Comparison of ENCODE assay signal across 11 cellular contexts in the genomic region with DNA sequence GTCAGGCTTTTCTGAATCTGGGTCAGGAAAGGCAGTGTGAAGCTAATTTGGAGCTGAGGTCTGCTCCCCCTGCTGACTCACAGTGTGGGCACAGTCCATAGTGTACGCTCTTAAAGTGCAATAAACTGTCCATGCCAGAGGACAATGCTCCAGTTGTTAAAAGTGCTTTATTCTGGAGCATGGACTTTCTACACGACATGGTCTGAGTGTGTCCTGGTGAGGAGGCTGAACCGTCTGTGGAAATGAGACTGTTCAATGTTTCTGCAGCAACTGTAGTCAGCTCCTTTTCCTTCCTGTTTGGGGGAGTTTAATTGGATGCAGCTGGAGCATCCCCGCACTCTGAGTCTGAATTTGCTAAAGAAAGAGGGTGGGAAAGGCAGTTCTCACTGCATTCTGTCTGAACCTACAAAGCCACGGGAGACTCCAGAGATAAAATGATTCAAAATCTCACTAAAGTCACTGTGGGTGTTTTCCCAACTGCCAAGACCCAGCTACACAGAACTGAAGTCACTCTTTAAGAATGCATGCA.
A peak's percentile ranks its signal among the peaks of the same experiment; 100 is the strongest.
DNase-seq lines count a peak whose midpoint lies in the region; ATAC-seq and TF ChIP-seq lines count a peak whose summit lies in the region.
"Had no signal": no experiment of that assay in that cellular context is flagged by ENCODE, and none has a peak within 500 bp of the region (broad histone marks: within the 10 kb centered on the region; RNA-seq: fewer than 3 reads in every experiment).

No MANE protein-coding gene starts in this region.

- no peaks in the 10 kb centered on the region for H3K9me2 ChIP-seq in Karpas-422 (replicated peaks; ENCODE audit: insufficient read depth, low read length)

- no peak overlapping the region for H3K4me2 ChIP-seq in Karpas-422 (ENCODE audit: low read depth, low read length, poor library complexity, severe bottlenecking)

- no peak overlapping the region for H3K27ac ChIP-seq in left lung
- H3K27ac ChIP-seq in Karpas-422 (ENCODE audit: low read length), result no peak overlapping the region
- H3K27ac ChIP-seq: breast epithelium had no signal

- H3K9ac ChIP-seq in Karpas-422 (ENCODE audit: low read length), result no peak overlapping the region

- no peaks in the 10 kb centered on the region for H4K20me1 ChIP-seq in Karpas-422 (ENCODE audit: insufficient read depth, low read depth, low read length)

- H3K4me3 ChIP-seq in left lung (no peak overlapping the region), Karpas-422 (ENCODE audit: low read length) (no peak overlapping the region)
- H3K4me3 ChIP-seq: breast epithelium, sigmoid colon had no signal

- peak; percentile 21 for ATAC-seq in left lung
- ATAC-seq in HG03460 (IDR thresholded peaks at IDR 0.05; ENCODE audit: unreplicated experiment), result no peak

- H3K27me3 ChIP-seq in left lung, result no peaks in the 10 kb centered on the region
- H3K27me3 ChIP-seq in Karpas-422 (ENCODE audit: low read length), result no peaks in the 10 kb centered on the region
- H3K27me3 ChIP-seq: breast epithelium, sigmoid colon had no signal

- H3K36me3 ChIP-seq in left lung (no peaks in the 10 kb centered on the region), Karpas-422 (ENCODE audit: insufficient read depth, low read length) (no peaks in the 10 kb centered on the region)
- H3K36me3 ChIP-seq: breast epithelium, sigmoid colon had no signal

- H2AFZ ChIP-seq in Karpas-422 (ENCODE audit: low read length), result no peak overlapping the region

- H3K79me2 ChIP-seq in Karpas-422 (ENCODE audit: low read length), result no peaks in the 10 kb centered on the region

- intact Hi-C loops in left lung (cut with DNase I), result no loop called here

- H3K4me1 ChIP-seq in left lung, result no peaks in the 10 kb centered on the region
- H3K4me1 ChIP-seq in Karpas-422 (ENCODE audit: low read length), result no peaks in the 10 kb centered on the region
- H3K4me1 ChIP-seq: breast epithelium had no signal

- TF ChIP-seq CTCF in left lung (IDR thresholded peaks at IDR 0.05), result no peak

- no peaks in the 10 kb centered on the region for H3K9me3 ChIP-seq in left lung
- no peaks in the 10 kb centered on the region for H3K9me3 ChIP-seq in Karpas-422 (ENCODE audit: low read length)
- H3K9me3 ChIP-seq: breast epithelium, sigmoid colon had no signal

- DNase-seq in AG08395 (ENCODE audit: low spot score) (peak; percentile 35), Kasumi-1 (lab: John Stamatoyannopoulos, UW) (peak; percentile 23 to 36), brain pericyte (ENCODE audit: low read depth, low spot score) (peak; percentile 51), left lung (no peak), NCI-H1105 (lab: John Stamatoyannopoulos, UW) (no peak), mesenteric fat pad (ENCODE audit: low spot score) (no peak), Karpas-422 (no peak)
- DNase-seq: activated CD4-positive, alpha-beta T cell treated with anti-CD3 and anti-CD28 coated beads, Interleukin-2, amount 10 ng/mL, durations not matched to agents 7 days and 5 days; sigmoid colon had no signal

Comparison
In these comparisons a context has a peak if more than half of its experiments do, and no peak if none do; other contexts are left out.
1. DNase-seq: peak in AG08395 (single experiment), Kasumi-1 (2 of 2) and brain pericyte (single experiment); none in left lung (0 of 2), NCI-H1105 (single experiment), mesenteric fat pad (single experiment) and Karpas-422 (single experiment).